21 cellular contexts compared by ENCODE assay signal in the genomic region with DNA sequence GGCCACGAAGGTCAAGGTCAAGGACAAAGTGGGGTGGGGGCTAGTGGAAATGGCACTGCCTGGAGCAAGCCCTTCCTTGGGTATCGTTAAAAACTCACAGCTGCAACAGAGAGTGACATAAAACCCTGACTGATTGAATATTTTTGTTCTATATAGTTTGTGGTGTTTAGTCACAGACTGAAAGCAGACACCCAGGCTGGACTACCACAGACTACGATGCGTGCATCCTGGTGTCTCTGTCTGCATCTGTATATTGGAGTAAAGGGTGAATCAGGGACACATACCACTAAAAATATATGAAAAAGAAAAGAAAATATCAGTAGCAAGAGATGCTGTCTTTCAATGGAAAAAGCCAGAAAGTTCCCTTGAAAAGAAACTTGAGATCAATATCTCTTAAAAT.
"Had no signal": no experiment of that assay in that cellular context is flagged by ENCODE, and none has a peak within 500 bp of the region (broad histone marks: within the 10 kb centered on the region; RNA-seq: fewer than 3 reads in every experiment).

No MANE protein-coding gene starts in this region.

- H3K9me3 Mint-ChIP-seq: dendritic cell treated with granulocyte-macrophage colony-stimulating factor and Interleukin-4, amounts not matched to agents 40 ng/mL and 50 ng/mL, for 4 days; endodermal cell; nephron progenitor cell; stimulated activated memory B cell treated with anti-CD40 and anti-IgM and Interleukin-4, amounts not matched to agents 10 μg/mL and 1 μg/mL and 100 μg/mL, for 72 hours had no signal

- H3K4me1 Mint-ChIP-seq: naive thymus-derived CD8-positive, alpha-beta T cell had no signal

- H3K9me3 ChIP-seq: colonic mucosa, gastrocnemius medialis, lower lobe of right lung, psoas muscle, sigmoid colon, stomach, thyroid gland had no signal

- H3K27ac ChIP-seq: colonic mucosa, epithelial cell of prostate, gastrocnemius medialis, lower lobe of right lung, psoas muscle, sigmoid colon, stomach, thyroid gland had no signal

- H3K4me3 ChIP-seq: colonic mucosa, gastrocnemius medialis, lower lobe of right lung, psoas muscle, sigmoid colon, stomach, thyroid gland had no signal

- H3K27ac Mint-ChIP-seq: dendritic cell treated with granulocyte-macrophage colony-stimulating factor and Interleukin-4, amounts not matched to agents 40 ng/mL and 50 ng/mL, for 4 days; endodermal cell; naive thymus-derived CD8-positive, alpha-beta T cell; nephron progenitor cell; stimulated activated memory B cell treated with anti-CD40 and anti-IgM and Interleukin-4, amounts not matched to agents 10 μg/mL and 1 μg/mL and 100 μg/mL, for 72 hours had no signal

- H3K4me3 Mint-ChIP-seq: dendritic cell treated with granulocyte-macrophage colony-stimulating factor and Interleukin-4, amounts not matched to agents 40 ng/mL and 50 ng/mL, for 4 days; endodermal cell; naive thymus-derived CD8-positive, alpha-beta T cell; nephron progenitor cell; stimulated activated memory B cell treated with anti-CD40 and anti-IgM and Interleukin-4, amounts not matched to agents 10 μg/mL and 1 μg/mL and 100 μg/mL, for 72 hours had no signal

- DNase-seq: colonic mucosa; effector CD8-positive, alpha-beta T cell; endodermal cell; foreskin fibroblast; gastrocnemius medialis; head of caudate nucleus; left ventricle myocardium superior; lower lobe of right lung; naive thymus-derived CD8-positive, alpha-beta T cell; nephron progenitor cell; nucleus accumbens; psoas muscle; right cardiac atrium; sigmoid colon; stimulated activated CD4-positive, alpha-beta T cell treated with anti-CD3 and anti-CD28 coated beads, Interleukin-4, amount 100 ng/mL, for 24 hours; stomach; thyroid gland had no signal

- H3K36me3 Mint-ChIP-seq: naive thymus-derived CD8-positive, alpha-beta T cell; stimulated activated memory B cell treated with anti-CD40 and anti-IgM and Interleukin-4, amounts not matched to agents 10 μg/mL and 1 μg/mL and 100 μg/mL, for 72 hours; type B pancreatic cell had no signal

- H3K27me3 Mint-ChIP-seq: naive thymus-derived CD8-positive, alpha-beta T cell; stimulated activated memory B cell treated with anti-CD40 and anti-IgM and Interleukin-4, amounts not matched to agents 10 μg/mL and 1 μg/mL and 100 μg/mL, for 72 hours; type B pancreatic cell had no signal

- H3K27me3 ChIP-seq: colonic mucosa, gastrocnemius medialis, sigmoid colon, stomach, thyroid gland had no signal

- H3K36me3 ChIP-seq: colonic mucosa, gastrocnemius medialis, lower lobe of right lung, sigmoid colon, stomach, thyroid gland had no signal

- H3K4me1 ChIP-seq: colonic mucosa, gastrocnemius medialis, lower lobe of right lung, psoas muscle, sigmoid colon, stomach, thyroid gland had no signal
